Comparison of ENCODE assay signal across 1 cellular context in the genomic region with DNA sequence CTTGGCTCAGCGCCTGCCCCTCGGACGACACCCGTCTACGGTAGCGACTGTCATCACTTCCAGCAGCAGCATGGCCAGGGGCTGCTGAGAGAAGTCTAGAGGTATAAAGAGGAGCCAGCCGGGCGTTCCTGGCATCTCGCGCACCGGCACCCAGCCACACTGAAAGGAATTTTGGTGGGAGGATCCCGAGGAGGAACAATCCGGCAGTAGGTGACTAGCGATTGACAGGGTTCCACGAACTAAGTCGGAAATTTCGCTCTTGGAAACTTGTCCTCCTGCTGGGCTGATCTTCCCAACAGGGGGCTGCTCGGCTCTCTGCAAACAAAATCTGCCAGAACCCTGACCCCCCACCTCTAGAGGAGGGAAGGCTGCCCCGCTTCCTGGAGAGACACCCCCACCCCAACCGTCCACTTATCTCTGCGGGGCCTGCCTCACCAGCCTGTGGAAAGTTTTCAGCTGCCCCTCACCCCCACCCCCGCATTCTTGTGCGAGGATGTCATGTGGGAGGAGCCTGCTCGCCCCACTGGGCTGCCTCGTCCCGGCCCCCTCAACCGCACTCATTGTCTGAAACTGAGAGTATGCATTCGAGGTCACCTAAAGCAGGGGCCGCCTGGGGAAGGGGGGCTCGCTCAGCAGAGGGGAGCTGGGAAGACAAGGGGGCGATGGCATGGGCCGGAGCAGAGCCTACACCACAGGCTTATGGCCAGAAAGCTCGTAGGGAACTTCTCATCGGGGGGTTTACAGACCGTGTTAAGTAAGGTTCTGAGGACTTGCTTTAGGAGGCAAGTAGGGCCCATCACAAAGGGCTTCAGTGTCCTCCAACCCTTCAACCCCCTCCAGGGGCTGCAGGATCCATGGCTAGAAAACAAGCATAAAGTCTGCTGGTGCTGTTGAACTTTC.
TF ChIP-seq lines count a peak whose summit lies in the region.

No MANE protein-coding gene starts in this region.

TF ChIP-seq in HepG2, 621 proteins besides CTCF, POLR2A, EP300 and RAD21 (continued from another document and continues in another):
- TF ChIP-seq KDM3A (CRISPR knock-in tag; IDR thresholded peaks at IDR 0.05; ENCODE audit: low read depth): no peak
- TF ChIP-seq KDM1A (CRISPR knock-in tag; IDR thresholded peaks at IDR 0.05): no peak
- TF ChIP-seq HOXA5 (CRISPR knock-in tag; IDR thresholded peaks at IDR 0.05): no peak
- no peak for TF ChIP-seq ZNF292 (CRISPR knock-in tag; IDR thresholded peaks at IDR 0.05; ENCODE audit: borderline replicate concordance, low read depth)
- no peak for TF ChIP-seq ZNF674 (CRISPR knock-in tag; IDR thresholded peaks at IDR 0.05; ENCODE audit: low read depth)
- TF ChIP-seq ZFP62 (CRISPR knock-in tag; IDR thresholded peaks at IDR 0.05): no peak
- no peak for TF ChIP-seq ZNF589 (CRISPR knock-in tag; conservative IDR thresholded peaks at IDR 0.05)
- no peak for TF ChIP-seq SOX6 (IDR thresholded peaks at IDR 0.05)
- peak; percentile 88 for TF ChIP-seq SOX6 (CRISPR knock-in tag; IDR thresholded peaks at IDR 0.05)
- TF ChIP-seq ZNF230 (CRISPR knock-in tag; IDR thresholded peaks at IDR 0.05): no peak
- no peak for TF ChIP-seq ARID2 (CRISPR knock-in tag; IDR thresholded peaks at IDR 0.05; ENCODE audit: borderline replicate concordance)
- TF ChIP-seq ETV5 (CRISPR knock-in tag; IDR thresholded peaks at IDR 0.05; ENCODE audit: borderline replicate concordance): peak; percentile 37; the same call in 1 of the 2 replicates
- no peak for TF ChIP-seq EHMT2 (IDR thresholded peaks at IDR 0.05; ENCODE audit: borderline replicate concordance, low read depth, low read length)
- no peak for TF ChIP-seq MEIS1 (CRISPR knock-in tag; IDR thresholded peaks at IDR 0.05; ENCODE audit: borderline replicate concordance)
- TF ChIP-seq, protein P1, sequence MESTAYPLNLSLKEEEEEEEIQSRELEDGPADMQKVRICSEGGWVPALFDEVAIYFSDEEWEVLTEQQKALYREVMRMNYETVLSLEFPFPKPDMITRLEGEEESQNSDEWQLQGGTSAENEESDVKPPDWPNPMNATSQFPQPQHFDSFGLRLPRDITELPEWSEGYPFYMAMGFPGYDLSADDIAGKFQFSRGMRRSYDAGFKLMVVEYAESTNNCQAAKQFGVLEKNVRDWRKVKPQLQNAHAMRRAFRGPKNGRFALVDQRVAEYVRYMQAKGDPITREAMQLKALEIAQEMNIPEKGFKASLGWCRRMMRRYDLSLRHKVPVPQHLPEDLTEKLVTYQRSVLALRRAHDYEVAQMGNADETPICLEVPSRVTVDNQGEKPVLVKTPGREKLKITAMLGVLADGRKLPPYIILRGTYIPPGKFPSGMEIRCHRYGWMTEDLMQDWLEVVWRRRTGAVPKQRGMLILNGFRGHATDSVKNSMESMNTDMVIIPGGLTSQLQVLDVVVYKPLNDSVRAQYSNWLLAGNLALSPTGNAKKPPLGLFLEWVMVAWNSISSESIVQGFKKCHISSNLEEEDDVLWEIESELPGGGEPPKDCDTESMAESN (CRISPR knock-in tag; conservative IDR thresholded peaks at IDR 0.05): 0 out of 2 replicates have a peak, but pooled peaks have one; percentile 20
- no peak for TF ChIP-seq KLF6 (CRISPR knock-in tag; IDR thresholded peaks at IDR 0.05)
- no peak; the same call in 1 of the 2 replicates for TF ChIP-seq ERF (CRISPR knock-in tag; IDR thresholded peaks at IDR 0.05)
- TF ChIP-seq, protein P2, sequence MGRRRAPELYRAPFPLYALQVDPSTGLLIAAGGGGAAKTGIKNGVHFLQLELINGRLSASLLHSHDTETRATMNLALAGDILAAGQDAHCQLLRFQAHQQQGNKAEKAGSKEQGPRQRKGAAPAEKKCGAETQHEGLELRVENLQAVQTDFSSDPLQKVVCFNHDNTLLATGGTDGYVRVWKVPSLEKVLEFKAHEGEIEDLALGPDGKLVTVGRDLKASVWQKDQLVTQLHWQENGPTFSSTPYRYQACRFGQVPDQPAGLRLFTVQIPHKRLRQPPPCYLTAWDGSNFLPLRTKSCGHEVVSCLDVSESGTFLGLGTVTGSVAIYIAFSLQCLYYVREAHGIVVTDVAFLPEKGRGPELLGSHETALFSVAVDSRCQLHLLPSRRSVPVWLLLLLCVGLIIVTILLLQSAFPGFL (CRISPR knock-in tag; IDR thresholded peaks at IDR 0.05): no peak
- TF ChIP-seq SAP130 (CRISPR knock-in tag; IDR thresholded peaks at IDR 0.05; ENCODE audit: low read depth): peak; percentile 62
- TF ChIP-seq PCBP2 (optimal IDR thresholded peaks at IDR 0.05; ENCODE audit: low read depth, low read length, poor library complexity, severe bottlenecking): no peak
- TF ChIP-seq, protein P3, sequence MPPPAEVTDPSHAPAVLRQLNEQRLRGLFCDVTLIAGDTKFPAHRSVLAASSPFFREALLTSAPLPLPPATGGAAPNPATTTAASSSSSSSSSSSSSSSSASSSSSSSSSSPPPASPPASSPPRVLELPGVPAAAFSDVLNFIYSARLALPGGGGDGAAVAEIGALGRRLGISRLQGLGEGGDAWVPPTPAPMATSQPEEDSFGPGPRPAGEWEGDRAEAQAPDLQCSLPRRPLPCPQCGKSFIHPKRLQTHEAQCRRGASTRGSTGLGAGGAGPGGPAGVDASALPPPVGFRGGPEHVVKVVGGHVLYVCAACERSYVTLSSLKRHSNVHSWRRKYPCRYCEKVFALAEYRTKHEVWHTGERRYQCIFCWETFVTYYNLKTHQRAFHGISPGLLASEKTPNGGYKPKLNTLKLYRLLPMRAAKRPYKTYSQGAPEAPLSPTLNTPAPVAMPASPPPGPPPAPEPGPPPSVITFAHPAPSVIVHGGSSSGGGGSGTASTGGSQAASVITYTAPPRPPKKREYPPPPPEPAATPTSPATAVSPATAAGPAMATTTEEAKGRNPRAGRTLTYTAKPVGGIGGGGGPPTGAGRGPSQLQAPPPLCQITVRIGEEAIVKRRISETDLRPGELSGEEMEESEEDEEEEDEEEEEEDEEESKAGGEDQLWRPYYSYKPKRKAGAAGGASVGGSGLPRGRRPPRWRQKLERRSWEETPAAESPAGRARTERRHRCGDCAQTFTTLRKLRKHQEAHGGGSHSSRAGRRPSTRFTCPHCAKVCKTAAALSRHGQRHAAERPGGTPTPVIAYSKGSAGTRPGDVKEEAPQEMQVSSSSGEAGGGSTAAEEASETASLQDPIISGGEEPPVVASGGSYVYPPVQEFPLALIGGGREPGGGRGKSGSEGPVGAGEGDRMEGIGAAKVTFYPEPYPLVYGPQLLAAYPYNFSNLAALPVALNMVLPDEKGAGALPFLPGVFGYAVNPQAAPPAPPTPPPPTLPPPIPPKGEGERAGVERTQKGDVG (CRISPR knock-in tag; IDR thresholded peaks at IDR 0.05; ENCODE audit: borderline replicate concordance): no peak
- no peak for TF ChIP-seq KAT2B (IDR thresholded peaks at IDR 0.05; ENCODE audit: borderline replicate concordance, low read depth, low read length)
- no peak for TF ChIP-seq SSRP1 (CRISPR knock-in tag; IDR thresholded peaks at IDR 0.05)
- no peak for TF ChIP-seq FOXM1 (CRISPR knock-in tag; IDR thresholded peaks at IDR 0.05)
- TF ChIP-seq, protein P4, sequence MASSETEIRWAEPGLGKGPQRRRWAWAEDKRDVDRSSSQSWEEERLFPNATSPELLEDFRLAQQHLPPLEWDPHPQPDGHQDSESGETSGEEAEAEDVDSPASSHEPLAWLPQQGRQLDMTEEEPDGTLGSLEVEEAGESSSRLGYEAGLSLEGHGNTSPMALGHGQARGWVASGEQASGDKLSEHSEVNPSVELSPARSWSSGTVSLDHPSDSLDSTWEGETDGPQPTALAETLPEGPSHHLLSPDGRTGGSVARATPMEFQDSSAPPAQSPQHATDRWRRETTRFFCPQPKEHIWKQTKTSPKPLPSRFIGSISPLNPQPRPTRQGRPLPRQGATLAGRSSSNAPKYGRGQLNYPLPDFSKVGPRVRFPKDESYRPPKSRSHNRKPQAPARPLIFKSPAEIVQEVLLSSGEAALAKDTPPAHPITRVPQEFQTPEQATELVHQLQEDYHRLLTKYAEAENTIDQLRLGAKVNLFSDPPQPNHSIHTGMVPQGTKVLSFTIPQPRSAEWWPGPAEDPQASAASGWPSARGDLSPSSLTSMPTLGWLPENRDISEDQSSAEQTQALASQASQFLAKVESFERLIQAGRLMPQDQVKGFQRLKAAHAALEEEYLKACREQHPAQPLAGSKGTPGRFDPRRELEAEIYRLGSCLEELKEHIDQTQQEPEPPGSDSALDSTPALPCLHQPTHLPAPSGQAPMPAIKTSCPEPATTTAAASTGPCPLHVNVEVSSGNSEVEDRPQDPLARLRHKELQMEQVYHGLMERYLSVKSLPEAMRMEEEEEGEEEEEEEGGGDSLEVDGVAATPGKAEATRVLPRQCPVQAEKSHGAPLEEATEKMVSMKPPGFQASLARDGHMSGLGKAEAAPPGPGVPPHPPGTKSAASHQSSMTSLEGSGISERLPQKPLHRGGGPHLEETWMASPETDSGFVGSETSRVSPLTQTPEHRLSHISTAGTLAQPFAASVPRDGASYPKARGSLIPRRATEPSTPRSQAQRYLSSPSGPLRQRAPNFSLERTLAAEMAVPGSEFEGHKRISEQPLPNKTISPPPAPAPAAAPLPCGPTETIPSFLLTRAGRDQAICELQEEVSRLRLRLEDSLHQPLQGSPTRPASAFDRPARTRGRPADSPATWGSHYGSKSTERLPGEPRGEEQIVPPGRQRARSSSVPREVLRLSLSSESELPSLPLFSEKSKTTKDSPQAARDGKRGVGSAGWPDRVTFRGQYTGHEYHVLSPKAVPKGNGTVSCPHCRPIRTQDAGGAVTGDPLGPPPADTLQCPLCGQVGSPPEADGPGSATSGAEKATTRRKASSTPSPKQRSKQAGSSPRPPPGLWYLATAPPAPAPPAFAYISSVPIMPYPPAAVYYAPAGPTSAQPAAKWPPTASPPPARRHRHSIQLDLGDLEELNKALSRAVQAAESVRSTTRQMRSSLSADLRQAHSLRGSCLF (CRISPR knock-in tag; IDR thresholded peaks at IDR 0.05; ENCODE audit: borderline replicate concordance): no peak
- TF ChIP-seq PHF21A (CRISPR knock-in tag; IDR thresholded peaks at IDR 0.05): no peak; the same call in 1 of the 2 replicates
- TF ChIP-seq, protein P5, sequence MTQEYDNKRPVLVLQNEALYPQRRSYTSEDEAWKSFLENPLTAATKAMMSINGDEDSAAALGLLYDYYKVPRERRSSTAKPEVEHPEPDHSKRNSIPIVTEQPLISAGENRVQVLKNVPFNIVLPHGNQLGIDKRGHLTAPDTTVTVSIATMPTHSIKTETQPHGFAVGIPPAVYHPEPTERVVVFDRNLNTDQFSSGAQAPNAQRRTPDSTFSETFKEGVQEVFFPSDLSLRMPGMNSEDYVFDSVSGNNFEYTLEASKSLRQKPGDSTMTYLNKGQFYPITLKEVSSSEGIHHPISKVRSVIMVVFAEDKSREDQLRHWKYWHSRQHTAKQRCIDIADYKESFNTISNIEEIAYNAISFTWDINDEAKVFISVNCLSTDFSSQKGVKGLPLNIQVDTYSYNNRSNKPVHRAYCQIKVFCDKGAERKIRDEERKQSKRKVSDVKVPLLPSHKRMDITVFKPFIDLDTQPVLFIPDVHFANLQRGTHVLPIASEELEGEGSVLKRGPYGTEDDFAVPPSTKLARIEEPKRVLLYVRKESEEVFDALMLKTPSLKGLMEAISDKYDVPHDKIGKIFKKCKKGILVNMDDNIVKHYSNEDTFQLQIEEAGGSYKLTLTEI (CRISPR knock-in tag; conservative IDR thresholded peaks at IDR 0.05): no peak
- no peak; the same call in 1 of the 2 replicates for TF ChIP-seq SAFB2 (CRISPR knock-in tag; IDR thresholded peaks at IDR 0.05; ENCODE audit: borderline replicate concordance, low read depth)
- TF ChIP-seq ZNF160 (CRISPR knock-in tag; IDR thresholded peaks at IDR 0.05): no peak
- TF ChIP-seq ZNF121 (CRISPR knock-in tag; IDR thresholded peaks at IDR 0.05): peak; percentile 84; the same call in 1 of the 2 replicates
- peak; percentile 99 for TF ChIP-seq MAZ (IDR thresholded peaks at IDR 0.05; ENCODE audit: borderline replicate concordance, low read depth, low read length)
- TF ChIP-seq MAZ (CRISPR knock-in tag; IDR thresholded peaks at IDR 0.05; ENCODE audit: low read depth): peak; percentile 73; the same call in 1 of the 2 replicates
- TF ChIP-seq ZNF343 (CRISPR knock-in tag; IDR thresholded peaks at IDR 0.05): no peak; the same call in 1 of the 2 replicates
- no peak for TF ChIP-seq ZNF30 (CRISPR knock-in tag; IDR thresholded peaks at IDR 0.05)
- no peak for TF ChIP-seq KAT7 (CRISPR knock-in tag; IDR thresholded peaks at IDR 0.05; ENCODE audit: borderline replicate concordance)
- TF ChIP-seq DNMT3B (CRISPR knock-in tag; conservative IDR thresholded peaks at IDR 0.05): no peak
- peak; percentile 100 for TF ChIP-seq JUN (CRISPR knock-in tag; IDR thresholded peaks at IDR 0.05)
- TF ChIP-seq U2AF2 (IDR thresholded peaks at IDR 0.05; ENCODE audit: low read depth, low read length): no peak
- TF ChIP-seq, protein P6, sequence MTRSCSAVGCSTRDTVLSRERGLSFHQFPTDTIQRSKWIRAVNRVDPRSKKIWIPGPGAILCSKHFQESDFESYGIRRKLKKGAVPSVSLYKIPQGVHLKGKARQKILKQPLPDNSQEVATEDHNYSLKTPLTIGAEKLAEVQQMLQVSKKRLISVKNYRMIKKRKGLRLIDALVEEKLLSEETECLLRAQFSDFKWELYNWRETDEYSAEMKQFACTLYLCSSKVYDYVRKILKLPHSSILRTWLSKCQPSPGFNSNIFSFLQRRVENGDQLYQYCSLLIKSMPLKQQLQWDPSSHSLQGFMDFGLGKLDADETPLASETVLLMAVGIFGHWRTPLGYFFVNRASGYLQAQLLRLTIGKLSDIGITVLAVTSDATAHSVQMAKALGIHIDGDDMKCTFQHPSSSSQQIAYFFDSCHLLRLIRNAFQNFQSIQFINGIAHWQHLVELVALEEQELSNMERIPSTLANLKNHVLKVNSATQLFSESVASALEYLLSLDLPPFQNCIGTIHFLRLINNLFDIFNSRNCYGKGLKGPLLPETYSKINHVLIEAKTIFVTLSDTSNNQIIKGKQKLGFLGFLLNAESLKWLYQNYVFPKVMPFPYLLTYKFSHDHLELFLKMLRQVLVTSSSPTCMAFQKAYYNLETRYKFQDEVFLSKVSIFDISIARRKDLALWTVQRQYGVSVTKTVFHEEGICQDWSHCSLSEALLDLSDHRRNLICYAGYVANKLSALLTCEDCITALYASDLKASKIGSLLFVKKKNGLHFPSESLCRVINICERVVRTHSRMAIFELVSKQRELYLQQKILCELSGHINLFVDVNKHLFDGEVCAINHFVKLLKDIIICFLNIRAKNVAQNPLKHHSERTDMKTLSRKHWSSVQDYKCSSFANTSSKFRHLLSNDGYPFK (CRISPR knock-in tag; IDR thresholded peaks at IDR 0.05; ENCODE audit: borderline replicate concordance): peak; percentile 48; the same call in 1 of the 2 replicates
- TF ChIP-seq, protein P7, sequence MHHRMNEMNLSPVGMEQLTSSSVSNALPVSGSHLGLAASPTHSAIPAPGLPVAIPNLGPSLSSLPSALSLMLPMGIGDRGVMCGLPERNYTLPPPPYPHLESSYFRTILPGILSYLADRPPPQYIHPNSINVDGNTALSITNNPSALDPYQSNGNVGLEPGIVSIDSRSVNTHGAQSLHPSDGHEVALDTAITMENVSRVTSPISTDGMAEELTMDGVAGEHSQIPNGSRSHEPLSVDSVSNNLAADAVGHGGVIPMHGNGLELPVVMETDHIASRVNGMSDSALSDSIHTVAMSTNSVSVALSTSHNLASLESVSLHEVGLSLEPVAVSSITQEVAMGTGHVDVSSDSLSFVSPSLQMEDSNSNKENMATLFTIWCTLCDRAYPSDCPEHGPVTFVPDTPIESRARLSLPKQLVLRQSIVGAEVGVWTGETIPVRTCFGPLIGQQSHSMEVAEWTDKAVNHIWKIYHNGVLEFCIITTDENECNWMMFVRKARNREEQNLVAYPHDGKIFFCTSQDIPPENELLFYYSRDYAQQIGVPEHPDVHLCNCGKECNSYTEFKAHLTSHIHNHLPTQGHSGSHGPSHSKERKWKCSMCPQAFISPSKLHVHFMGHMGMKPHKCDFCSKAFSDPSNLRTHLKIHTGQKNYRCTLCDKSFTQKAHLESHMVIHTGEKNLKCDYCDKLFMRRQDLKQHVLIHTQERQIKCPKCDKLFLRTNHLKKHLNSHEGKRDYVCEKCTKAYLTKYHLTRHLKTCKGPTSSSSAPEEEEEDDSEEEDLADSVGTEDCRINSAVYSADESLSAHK (CRISPR knock-in tag; IDR thresholded peaks at IDR 0.05; ENCODE audit: borderline replicate concordance): no peak
- no peak; the same call in 1 of the 2 replicates for TF ChIP-seq ZNF768 (CRISPR knock-in tag; IDR thresholded peaks at IDR 0.05)
- TF ChIP-seq CHCHD3 (CRISPR knock-in tag; IDR thresholded peaks at IDR 0.05): no peak
